ENCODE assay signal across 12 cellular contexts in the genomic region with DNA sequence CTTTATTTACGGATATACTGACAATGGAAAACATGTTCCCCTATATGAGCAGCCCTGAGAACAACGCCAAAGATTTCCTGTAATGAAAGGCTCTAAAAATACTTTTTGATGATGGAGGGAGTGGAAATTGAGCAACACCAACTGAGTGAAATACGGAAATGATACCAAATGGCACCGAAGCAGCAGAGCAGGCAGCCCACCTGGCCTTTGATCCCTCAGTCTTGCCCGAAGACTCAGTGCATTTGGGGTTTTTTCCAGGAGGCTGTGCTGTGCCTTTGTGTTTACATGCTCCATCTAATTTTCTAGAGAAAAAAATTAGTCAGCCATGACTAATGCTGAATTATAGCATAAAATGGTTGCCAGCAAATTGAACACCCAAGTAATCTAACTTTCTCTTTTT.
A peak's percentile ranks its signal among the peaks of the same experiment; 100 is the strongest.
DNase-seq lines count a peak whose midpoint lies in the region; ATAC-seq lines count a peak whose summit lies in the region.
"Had no signal": no experiment of that assay in that cellular context is flagged by ENCODE, and none has a peak within 500 bp of the region (broad histone marks: within the 10 kb centered on the region; RNA-seq: fewer than 3 reads in every experiment).

No MANE protein-coding gene starts in this region.

- peaks cover 3% of the 10 kb centered on the region for H3K9me3 Mint-ChIP-seq in activated CD4-positive, alpha-beta T cell treated with anti-CD3 and anti-CD28 coated beads for 36 hours (ENCODE audit: low read depth)
- H3K9me3 Mint-ChIP-seq: nephron had no signal

- peaks cover 7% of the 10 kb centered on the region for H3K27me3 Mint-ChIP-seq in activated CD4-positive, alpha-beta T cell treated with anti-CD3 and anti-CD28 coated beads for 36 hours

- no peak overlapping the region for H3K4me3 Mint-ChIP-seq in activated CD4-positive, alpha-beta T cell treated with anti-CD3 and anti-CD28 coated beads for 36 hours
- H3K4me3 Mint-ChIP-seq: activated naive CD8-positive, alpha-beta T cell treated with anti-CD3 and anti-CD28 coated beads, Interleukin-2, amount 10 ng/mL, durations not matched to agents 7 days and 5 days had no signal

- POLR2A ChIA-PET in activated CD4-positive, alpha-beta T cell treated with anti-CD3 and anti-CD28 coated beads for 36 hours (lab: Charles Lee), result no interaction called here

- DNase-seq in activated CD4-positive, alpha-beta T cell treated with anti-CD3 and anti-CD28 coated beads for 36 hours, result peak; percentile 70
- no peak for DNase-seq in activated CD4-positive, alpha-beta T cell treated with anti-CD3 and anti-CD28 coated beads, Interleukin-2, amount 50 U/mL, for 1 hour
- peak; percentile 59 for DNase-seq in RKO (ENCODE audit: low spot score)
- peak; percentile 21 to 36 for DNase-seq in stimulated activated CD4-positive, alpha-beta T cell treated with anti-CD3 and anti-CD28 coated beads, Interleukin-4, amount 100 ng/mL, for 4 hours
- no peak for DNase-seq in DMS53 treated with DMSO at 0.1 percent for 48 hours (lab: John Stamatoyannopoulos, UW; ENCODE audit: unreplicated experiment)
- DNase-seq in COLO668 (lab: John Stamatoyannopoulos, UW; ENCODE audit: unreplicated experiment), result no peak
- no peak for DNase-seq in dedifferentiated amniotic fluid mesenchymal stem cell (ENCODE audit: extremely low spot score)
- DNase-seq: ACHN; activated naive CD8-positive, alpha-beta T cell treated with anti-CD3 and anti-CD28 coated beads, Interleukin-2, amount 10 ng/mL, durations not matched to agents 7 days and 5 days; Peyer's patch had no signal

- peak overlapping the region; percentile 82 for H3K27ac Mint-ChIP-seq in activated CD4-positive, alpha-beta T cell treated with anti-CD3 and anti-CD28 coated beads for 36 hours
- H3K27ac Mint-ChIP-seq: activated naive CD8-positive, alpha-beta T cell treated with anti-CD3 and anti-CD28 coated beads, Interleukin-2, amount 10 ng/mL, durations not matched to agents 7 days and 5 days had no signal

- CTCF ChIA-PET in activated CD4-positive, alpha-beta T cell treated with anti-CD3 and anti-CD28 coated beads for 36 hours (lab: Charles Lee), result no interaction called here

- no peaks in the 10 kb centered on the region for H3K36me3 Mint-ChIP-seq in activated CD4-positive, alpha-beta T cell treated with anti-CD3 and anti-CD28 coated beads for 36 hours (ENCODE audit: low read depth)

- H3K4me1 Mint-ChIP-seq in activated CD4-positive, alpha-beta T cell treated with anti-CD3 and anti-CD28 coated beads for 36 hours, result peaks cover 27% of the 10 kb centered on the region

- intact Hi-C loops in activated CD4-positive, alpha-beta T cell treated with anti-CD3 and anti-CD28 coated beads for 36 hours (cut with DNase I, micrococcal nuclease), result loop anchor here (1.0 to 2.0 kb wide), 5 partner anchors 17 to 77 kb away; no protein-coding TSS in a partner anchor

- peak; percentile 89 for ATAC-seq in activated CD4-positive, alpha-beta T cell treated with anti-CD3 and anti-CD28 coated beads for 36 hours
- ATAC-seq in esophagus mucosa, result peak; percentile 36

Comparison
In these comparisons a context has a peak if more than half of its experiments do, and no peak if none do; other contexts are left out.
1. DNase-seq: peak in activated CD4-positive, alpha-beta T cell treated with anti-CD3 and anti-CD28 coated beads for 36 hours (single experiment), RKO (single experiment) and stimulated activated CD4-positive, alpha-beta T cell treated with anti-CD3 and anti-CD28 coated beads, Interleukin-4, amount 100 ng/mL, for 4 hours (2 of 2); none in activated CD4-positive, alpha-beta T cell treated with anti-CD3 and anti-CD28 coated beads, Interleukin-2, amount 50 U/mL, for 1 hour (single experiment), DMS53 treated with DMSO at 0.1 percent for 48 hours (single experiment), COLO668 (single experiment) and dedifferentiated amniotic fluid mesenchymal stem cell (single experiment).